In genomic region chr12:107335802-107336570, GRCh38 we compare ENCODE assay signal across 19 cellular contexts.
"Had no signal": no experiment of that assay in that cellular context is flagged by ENCODE, and none has a peak within 500 bp of the region (broad histone marks: within the 10 kb centered on the region; RNA-seq: fewer than 3 reads in every experiment).

No MANE protein-coding gene starts in this region.

- H3K27me3 ChIP-seq: foreskin keratinocyte, tibial nerve had no signal

- H3K9me3 Mint-ChIP-seq: activated T-helper 17 cell treated with anti-CD3 and anti-CD28 coated beads, Interleukin-2, amount 50 U/mL, for 72 hours; natural killer cell treated with Interleukin-12 subunit alpha and Interleukin-12 subunit beta and Interleukin-15 and Interleukin-18, amount 100 ng/mL, for 72 hours had no signal

- H3K27ac Mint-ChIP-seq: activated CD4-positive, alpha-beta T cell treated with anti-CD3 and anti-CD28 coated beads, Interleukin-2, amount 10 ng/mL, durations not matched to agents 7 days and 5 days; activated CD8-positive, alpha-beta T cell treated with anti-CD3 and anti-CD28 coated beads, Interleukin-2, amount 10 ng/mL, durations not matched to agents 7 days and 5 days; activated naive CD4-positive, alpha-beta T cell treated with anti-CD3 and anti-CD28 coated beads, Interleukin-2, amount 50 U/mL, for 72 hours; activated T-helper 17 cell treated with anti-CD3 and anti-CD28 coated beads, Interleukin-2, amount 50 U/mL, for 72 hours; natural killer cell treated with Interleukin-12 subunit alpha and Interleukin-12 subunit beta and Interleukin-15 and Interleukin-18, amount 100 ng/mL, for 72 hours; progenitor cell of endocrine pancreas had no signal

- H3K27ac ChIP-seq: tibial nerve, VCaP had no signal

- H3K9me3 ChIP-seq: tibial nerve had no signal

- H3K27me3 Mint-ChIP-seq: activated CD4-positive, alpha-beta T cell treated with anti-CD3 and anti-CD28 coated beads, Interleukin-2, amount 10 ng/mL, durations not matched to agents 7 days and 5 days; activated T-helper 17 cell treated with anti-CD3 and anti-CD28 coated beads, Interleukin-2, amount 50 U/mL, for 72 hours had no signal

- H3K36me3 ChIP-seq: tibial nerve had no signal

- H3K4me3 ChIP-seq: tibial nerve had no signal

- H3K4me1 ChIP-seq: tibial nerve had no signal

- DNase-seq: activated CD4-positive, alpha-beta T cell treated with anti-CD3 and anti-CD28 coated beads, Interleukin-2, amount 10 ng/mL, durations not matched to agents 7 days and 5 days; activated CD4-positive, CD25-positive, alpha-beta regulatory T cell treated with anti-CD3 and anti-CD28 coated beads, Interleukin-2, amount 50 U/mL, for 72 hours; activated CD8-positive, alpha-beta T cell treated with anti-CD3 and anti-CD28 coated beads, Interleukin-2, amount 10 ng/mL, durations not matched to agents 7 days and 5 days; amygdala; cerebellar nuclear complex; foreskin keratinocyte; left ventricle myocardium superior; mammary epithelial cell; midbrain; stimulated activated CD4-positive, alpha-beta T cell treated with anti-CD3 and anti-CD28 coated beads, Interleukin-12 subunit alpha, Interleukin-12 subunit beta, amount 100 ng/mL, for 4 hours; stimulated activated CD4-positive, alpha-beta T cell treated with anti-CD3 and anti-CD28 coated beads, Interleukin-4, amount 100 ng/mL, for 4 hours; stimulated activated naive CD8-positive, alpha-beta T cell treated with anti-CD3 and anti-CD28 coated beads, Interleukin-15, Interleukin-2, amounts not matched to agents 100 U/mL and 50 U/mL, for 24 hours; SW 1271 had no signal

- H3K4me3 Mint-ChIP-seq: activated CD4-positive, alpha-beta T cell treated with anti-CD3 and anti-CD28 coated beads, Interleukin-2, amount 10 ng/mL, durations not matched to agents 7 days and 5 days; activated CD8-positive, alpha-beta T cell treated with anti-CD3 and anti-CD28 coated beads, Interleukin-2, amount 10 ng/mL, durations not matched to agents 7 days and 5 days; natural killer cell treated with Interleukin-12 subunit alpha and Interleukin-12 subunit beta and Interleukin-15 and Interleukin-18, amount 100 ng/mL, for 72 hours had no signal

- H3K36me3 Mint-ChIP-seq: natural killer cell treated with Interleukin-12 subunit alpha and Interleukin-12 subunit beta and Interleukin-15 and Interleukin-18, amount 100 ng/mL, for 72 hours had no signal

- ATAC-seq: activated CD8-positive, alpha-beta T cell treated with anti-CD3 and anti-CD28 coated beads, Interleukin-2, amount 10 ng/mL, durations not matched to agents 7 days and 5 days; activated naive CD4-positive, alpha-beta T cell treated with anti-CD3 and anti-CD28 coated beads, Interleukin-2, amount 50 U/mL, for 72 hours; activated T-helper 17 cell treated with anti-CD3 and anti-CD28 coated beads, Interleukin-2, amount 50 U/mL, for 72 hours; foreskin keratinocyte; left ventricle myocardium superior; natural killer cell treated with Interleukin-12 subunit alpha and Interleukin-12 subunit beta and Interleukin-15 and Interleukin-18, amount 100 ng/mL, for 72 hours; stimulated activated naive CD8-positive, alpha-beta T cell treated with anti-CD3 and anti-CD28 coated beads, Interleukin-15, Interleukin-2, amounts not matched to agents 100 U/mL and 50 U/mL, for 24 hours had no signal
